Comparison of ENCODE assay signal across 9 cellular contexts in genomic region chr16:4477966-4478365, GRCh38. TPM values are rescaled to one million over a fixed set of nuclear protein-coding genes. Genes with fewer than 3 reads are reported as not detected.
DNase-seq lines count a peak whose midpoint lies in the region; FAIRE-seq and TF ChIP-seq lines count a peak whose summit lies in the region.
"Had no signal": no experiment of that assay in that cellular context is flagged by ENCODE, and none has a peak within 500 bp of the region (broad histone marks: within the 10 kb centered on the region; RNA-seq: fewer than 3 reads in every experiment).

No MANE protein-coding gene starts in this region.

- peaks cover 20% of the 10 kb centered on the region for H3K4me1 Mint-ChIP-seq in MCF 10A (ENCODE audit: insufficient read depth, unreplicated experiment)
- H3K4me1 Mint-ChIP-seq in neural crest cell: peaks cover 36% of the 10 kb centered on the region

- peak overlapping the region in 1 of 2 donors; percentile 2 for H3K27ac ChIP-seq in coronary artery

- FAIRE-seq in frontal cortex (lab: Jason Lieb, UNC): no peak
- FAIRE-seq: A204.1 had no signal

- TF ChIP-seq CTCF in MCF 10A (IDR thresholded peaks at IDR 0.05; ENCODE audit: unreplicated experiment) (no peak), neural crest cell (conservative IDR thresholded peaks at IDR 0.05) (peak; percentile 43), coronary artery (IDR thresholded peaks at IDR 0.05) (no peak)

- peaks cover 30% of the 10 kb centered on the region for H3K36me3 Mint-ChIP-seq in MCF 10A (ENCODE audit: insufficient read depth, unreplicated experiment)
- H3K36me3 Mint-ChIP-seq in neural crest cell (ENCODE audit: low read depth): peaks cover 7% of the 10 kb centered on the region

- POLR2A ChIA-PET in MCF 10A (lab: Yijun Ruan, JAX): interaction anchor here (0.6 to 6.3 kb wide), 8 partner anchors 9 to 256 kb away, joined by 3 to 63 read pairs (median 10); partner anchors contain the start of genes ANKS3 and DNAAF8

- H3K27ac Mint-ChIP-seq in MCF 10A (ENCODE audit: low read depth, unreplicated experiment) (no peak overlapping the region), neural crest cell (ENCODE audit: unreplicated experiment) (no peak overlapping the region)

- H3K4me3 ChIP-seq in coronary artery: no peak overlapping the region

- intact Hi-C loops in MCF 10A (cut with micrococcal nuclease): no loop called here

- peak overlapping the region; percentile 80 for H3K4me3 Mint-ChIP-seq in MCF 10A (ENCODE audit: unreplicated experiment)
- peak overlapping the region; percentile 80 for H3K4me3 Mint-ChIP-seq in neural crest cell

- no TSS peak for BruUV-seq in MCF 10A (replicated peaks; lab: Mats Ljungman, UMichigan)

- H3K27me3 Mint-ChIP-seq in MCF 10A (ENCODE audit: insufficient read depth, unreplicated experiment) (no peaks in the 10 kb centered on the region), neural crest cell (ENCODE audit: low read depth) (peaks cover 4% of the 10 kb centered on the region)

- DNase-seq in DMS79 treated with DMSO at 0.1 percent for 48 hours (lab: John Stamatoyannopoulos, UW) (peak; percentile 7), DMS79 (lab: John Stamatoyannopoulos, UW) (no peak), MV-4-11 (lab: John Stamatoyannopoulos, UW) (peak; percentile 32), MCF 10A (ENCODE audit: unreplicated experiment) (peak; percentile 73), neural crest cell (ENCODE audit: low read depth, low spot score) (no peak), frontal cortex (ENCODE audit: low spot score in 2 of 2) (no peak), coronary artery (ENCODE audit: low spot score) (no peak)
- no peak for DNase-seq in stimulated activated CD4-positive, alpha-beta T cell treated with anti-CD3 and anti-CD28 coated beads, Interleukin-4, amount 100 ng/mL, for 4 hours

- CTCF ChIA-PET in MCF 10A (lab: Yijun Ruan, JAX): interaction anchor here (0.6 to 1.8 kb wide), 11 partner anchors 9 to 294 kb away, joined by 3 to 7 read pairs (median 3); no protein-coding TSS in a partner anchor

- H3K9me3 Mint-ChIP-seq in MCF 10A (ENCODE audit: unreplicated experiment): no peaks in the 10 kb centered on the region
- H3K9me3 Mint-ChIP-seq in neural crest cell: peaks cover 6% of the 10 kb centered on the region

RNA-seq across cellular contexts. Expression of gene HMOX2, which starts 1.8 kb away (rescaled TPM):
- total RNA-seq in MCF 10A (2022) (60.4 and 65.6 TPM in 2 replicates), neural crest cell (38.1 and 39.6 TPM in 2 replicates), frontal cortex (39.5 TPM)

RNA-seq across cellular contexts. Expression of gene NMRAL1, which starts 3.5 kb away (rescaled TPM):
- total RNA-seq in MCF 10A (2022) (41.2 and 48.6 TPM in 2 replicates), neural crest cell (40.5 and 45.0 TPM in 2 replicates), frontal cortex (62.0 TPM)

RNA-seq across cellular contexts. Expression of gene DNAJA3, which starts 52.3 kb away (rescaled TPM):
- total RNA-seq in MCF 10A (2022): 98.1 and 101 TPM in 2 replicates
- 45.1 and 55.2 TPM in 2 replicates for total RNA-seq in neural crest cell
- 42.8 TPM for total RNA-seq in frontal cortex

Comparison
In these comparisons a context has a peak if more than half of its experiments do, and no peak if none do; other contexts are left out.
1. DNase-seq: peak in DMS79 treated with DMSO at 0.1 percent for 48 hours (single experiment), MV-4-11 (single experiment) and MCF 10A (single experiment); none in DMS79 (single experiment), neural crest cell (single experiment), frontal cortex (0 of 2), coronary artery (single experiment) and stimulated activated CD4-positive, alpha-beta T cell treated with anti-CD3 and anti-CD28 coated beads, Interleukin-4, amount 100 ng/mL, for 4 hours (0 of 2).